41 cellular contexts compared by ENCODE assay signal in genomic region chr2:164561416-164561815, GRCh38. TPM values are rescaled to one million over a fixed set of nuclear protein-coding genes. Genes with fewer than 3 reads are reported as not detected.
"Had no signal": no experiment of that assay in that cellular context is flagged by ENCODE, and none has a peak within 500 bp of the region (broad histone marks: within the 10 kb centered on the region; RNA-seq: fewer than 3 reads in every experiment).

No MANE protein-coding gene starts in this region.

- H3K4me3 ChIP-seq: breast epithelium, Peyer's patch, SJCRH30, SK-N-MC had no signal

- H3K36me3 ChIP-seq: ascending aorta, breast epithelium, Peyer's patch, SJCRH30, WERI-Rb-1 had no signal

- H3K27ac ChIP-seq: ascending aorta, breast epithelium, Peyer's patch, RWPE1, SJCRH30, SK-N-MC, WERI-Rb-1 had no signal

- H3K9me3 ChIP-seq: ascending aorta, breast epithelium, Peyer's patch, SJCRH30 had no signal

- H3K27me3 ChIP-seq: ascending aorta, breast epithelium, Peyer's patch, SJCRH30 had no signal

- ATAC-seq: activated T-cell treated with anti-CD3 and anti-CD28 coated beads, Interleukin-2, amount 50 U/mL, for 72 hours; activated T-helper 17 cell treated with anti-CD3 and anti-CD28 coated beads, Interleukin-2, amount 50 U/mL, for 72 hours; PC-3 had no signal

- DNase-seq: activated CD4-positive, alpha-beta memory T cell treated with anti-CD3 and anti-CD28 coated beads, Interleukin-2, amount 10 ng/mL, durations not matched to agents 7 days and 5 days; activated CD4-positive, alpha-beta T cell treated with anti-CD3 and anti-CD28 coated beads for 1 hour; activated CD4-positive, alpha-beta T cell treated with anti-CD3 and anti-CD28 coated beads for 48 hours; activated CD4-positive, CD25-positive, alpha-beta regulatory T cell; activated effector memory CD4-positive, alpha-beta T cell treated with anti-CD3 and anti-CD28 coated beads, Interleukin-2, amount 50 U/mL, for 16 hours; activated naive CD4-positive, alpha-beta T cell; activated naive CD4-positive, alpha-beta T cell treated with anti-CD3 and anti-CD28 coated beads, Interleukin-2, amount 50 U/mL, for 16 hours; activated naive CD8-positive, alpha-beta T cell treated with anti-CD3 and anti-CD28 coated beads for 36 hours; activated T-cell treated with anti-CD3 and anti-CD28 coated beads, Interleukin-2, amount 50 U/mL, for 1 hour; activated T-cell treated with anti-CD3 and anti-CD28 coated beads, Interleukin-2, amount 50 U/mL, for 72 hours; amniotic stem cell; central memory CD4-positive, alpha-beta T cell; Kasumi-1; KG1; MM.1S; MV-4-11; NCI-H1092 treated with DMSO at 0.1 percent for 48 hours; NCI-H1417; NCI-H146; NCI-H187; NCI-H2029 treated with DMSO at 0.1 percent for 48 hours; NCI-H2107; NCI-H2171; NCI-H510A; NCI-H526; NCI-H748 treated with DMSO at 0.1 percent for 48 hours; NK-92 treated with Interleukin-12 subunit alpha and Interleukin-12 subunit beta, amount 100 ng/mL, for 24 hours; PC-3; Peyer's patch; SHP77; SJCRH30; T1000; WERI-Rb-1 had no signal

- H3K4me1 ChIP-seq: breast epithelium, Peyer's patch, SJCRH30 had no signal

RNA-seq across cellular contexts. Expression of gene GRB14, which starts 59.9 kb away (rescaled TPM):
- total RNA-seq: activated CD4-positive, alpha-beta memory T cell treated with anti-CD3 and anti-CD28 coated beads, Interleukin-2, amount 10 ng/mL, durations not matched to agents 7 days and 5 days; activated CD8-positive, alpha-beta memory T cell treated with anti-CD3 and anti-CD28 coated beads for 36 hours; activated naive CD8-positive, alpha-beta T cell treated with anti-CD3 and anti-CD28 coated beads for 36 hours; activated T-cell treated with anti-CD3 and anti-CD28 coated beads, Interleukin-2, amount 50 U/mL, for 72 hours; activated T-helper 17 cell treated with anti-CD3 and anti-CD28 coated beads, Interleukin-2, amount 50 U/mL, for 72 hours; SJCRH30; T-helper 1 cell treated with Interleukin-12 subunit alpha and Interleukin-12 subunit beta and Interleukin-4 antibody, amounts not matched to agents 30 ng/mL and 1 ng/mL, for 36 hours; T-helper 2 cell treated with Interferon-gamma antibody and Interleukin-4, amounts not matched to agents 100 ng/mL and 5 ng/mL, for 36 hours had no signal
